In the genomic region with DNA sequence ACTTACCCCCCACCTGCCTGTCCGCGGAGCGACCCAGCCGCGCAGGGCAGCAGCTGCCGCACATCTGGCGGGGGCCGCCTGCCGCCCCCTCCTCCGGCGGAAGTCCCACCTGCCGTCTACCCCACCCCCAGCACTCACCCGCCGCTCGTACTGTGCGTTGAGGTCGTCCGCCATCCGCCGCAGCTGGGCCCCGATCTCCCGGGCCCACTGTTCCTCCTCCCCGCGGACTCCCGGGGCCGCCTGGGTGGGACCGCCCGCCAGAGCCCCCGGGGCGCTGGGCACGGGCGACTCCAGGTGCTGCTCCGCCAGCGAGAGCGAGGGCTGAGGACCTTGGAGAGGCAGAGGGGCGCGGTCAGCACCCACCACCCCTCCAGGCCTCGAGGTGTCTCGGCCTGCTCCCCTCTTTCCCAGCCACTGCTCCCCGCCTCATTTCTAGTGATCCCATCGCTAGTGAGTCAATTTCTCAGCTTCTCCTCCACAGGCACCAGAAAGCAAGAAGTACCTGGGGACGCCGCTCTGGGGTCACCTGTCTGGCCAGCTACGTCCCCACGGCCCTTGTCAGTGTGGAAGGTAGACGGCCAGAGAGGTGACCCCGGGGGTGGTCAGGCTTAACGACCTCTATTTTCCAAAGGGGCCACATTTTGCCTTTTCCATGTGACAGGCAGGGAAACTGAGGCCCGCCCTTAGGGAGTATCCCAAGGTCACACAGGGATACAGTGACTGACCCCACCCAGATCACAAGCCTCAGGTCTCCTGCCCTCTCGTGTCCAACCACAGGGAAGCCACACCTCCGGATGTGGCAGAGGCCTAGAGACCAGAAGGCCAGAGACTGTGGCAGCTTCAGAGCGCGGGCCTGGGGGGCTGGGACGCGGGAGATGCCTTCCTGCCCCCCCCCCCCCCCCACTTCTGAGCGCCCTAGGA, we compare ENCODE assay signal across 8 cellular contexts. TPM values are rescaled to one million over a fixed set of nuclear protein-coding genes. Genes with fewer than 3 reads are reported as not detected.
DNase-seq lines count a peak whose midpoint lies in the region; ATAC-seq and TF ChIP-seq lines count a peak whose summit lies in the region.

No MANE protein-coding gene starts in this region.

- peak overlapping the region; percentile 65 to 88 (median 81) for H3K4me3 Mint-ChIP-seq in CD4-positive, alpha-beta memory T cell

- peaks cover 10 to 25% (median 15%) of the 10 kb centered on the region in 4 donors for H3K4me1 Mint-ChIP-seq in CD4-positive, alpha-beta memory T cell

- H3K36me3 Mint-ChIP-seq in CD4-positive, alpha-beta memory T cell = no peaks in the 10 kb centered on the region

- POLR2A ChIA-PET in CD4-positive, alpha-beta memory T cell (lab: Charles Lee; ENCODE audit: partially characterized antibody) = interaction anchor here (0.5 to 6.3 kb wide), 25 partner anchors 9 to 257 kb away, joined by 3 to 156 read pairs (median 8); a partner anchor contains a TSS

- no peaks in the 10 kb centered on the region for H3K27me3 Mint-ChIP-seq in CD4-positive, alpha-beta memory T cell

- H3K27me3 ChIP-seq in CD4-positive, alpha-beta memory T cell (ENCODE audit: insufficient read depth, low read length) = no peaks in the 10 kb centered on the region
- H3K27me3 ChIP-seq in RWPE2 (ENCODE audit: insufficient read depth, poor library complexity, severe bottlenecking) (no peaks in the 10 kb centered on the region), iPS DF 6.9 (ENCODE audit: control insufficient read depth, insufficient read depth, low read length) (no peaks in the 10 kb centered on the region)

- no peak for TF ChIP-seq CTCF in RWPE2 (IDR thresholded peaks at IDR 0.05; ENCODE audit: poor library complexity, severe bottlenecking)
- TF ChIP-seq CTCF in astrocyte of the spinal cord (IDR thresholded peaks at IDR 0.05; ENCODE audit: low read depth, low read length) = no peak

- in situ Hi-C loops in astrocyte of the spinal cord (cut with HindIII; ENCODE audit: low sequenced_read_pairs) = no loop called here

- H3K9me3 Mint-ChIP-seq in CD4-positive, alpha-beta memory T cell = no peaks in the 10 kb centered on the region

- H3K36me3 ChIP-seq in CD4-positive, alpha-beta memory T cell (ENCODE audit: insufficient read depth, low read length) = peaks cover 6% of the 10 kb centered on the region
- H3K36me3 ChIP-seq in RWPE2 (ENCODE audit: low read depth) (peaks cover 13% of the 10 kb centered on the region), iPS DF 6.9 (ENCODE audit: control insufficient read depth, insufficient read depth, low read length) (peaks cover 4% of the 10 kb centered on the region)

- H3K27ac Mint-ChIP-seq in CD4-positive, alpha-beta memory T cell = peak overlapping the region in 6 of 7 donors; percentile 81 to 91 (median 84)

- H3K27ac ChIP-seq in CD4-positive, alpha-beta memory T cell (ENCODE audit: low read depth, low read length) = peak overlapping the region; percentile 80
- peak overlapping the region; percentile 93 for H3K27ac ChIP-seq in RWPE2 (ENCODE audit: poor library complexity, severe bottlenecking)
- peak overlapping the region; percentile 61 for H3K27ac ChIP-seq in iPS DF 6.9 (ENCODE audit: low read length)

- H3K4me1 ChIP-seq in CD4-positive, alpha-beta memory T cell (ENCODE audit: insufficient read depth, low read length) = peaks cover 46% of the 10 kb centered on the region
- H3K4me1 ChIP-seq in RWPE2 (ENCODE audit: insufficient read depth, poor library complexity, severe bottlenecking) (peaks cover 12% of the 10 kb centered on the region), iPS DF 6.9 (ENCODE audit: control insufficient read depth, insufficient read depth, low read length) (peaks cover 17% of the 10 kb centered on the region)

- peak in 4 of 5 donors; percentile 27 to 77 (median 29) for DNase-seq in CD4-positive, alpha-beta memory T cell
- DNase-seq in RWPE2 (ENCODE audit: low spot score) (peak; percentile 85), astrocyte of the spinal cord (ENCODE audit: low read depth, low spot score) (peak; percentile 49), iPS DF 6.9 (ENCODE audit: low read depth, low spot score) (no peak), sciatic nerve (ENCODE audit: low spot score) (peak; percentile 87)

- no peaks in the 10 kb centered on the region for H3K9me3 ChIP-seq in CD4-positive, alpha-beta memory T cell (ENCODE audit: control insufficient read depth in 1 of 2, low read length in 2 of 2)
- H3K9me3 ChIP-seq in RWPE2 (ENCODE audit: severe bottlenecking) (no peaks in the 10 kb centered on the region), iPS DF 6.9 (ENCODE audit: control insufficient read depth, insufficient read depth, low read length) (no peaks in the 10 kb centered on the region)

- peak overlapping the region; percentile 52 to 69 for H3K4me3 ChIP-seq in CD4-positive, alpha-beta memory T cell (ENCODE audit: low read length in 2 of 2)
- H3K4me3 ChIP-seq in RWPE2 (ENCODE audit: severe bottlenecking) = peak overlapping the region; percentile 50
- peak overlapping the region; percentile 45 for H3K4me3 ChIP-seq in astrocyte of the spinal cord (ENCODE audit: low read depth, low read length)
- H3K4me3 ChIP-seq in iPS DF 6.9 (ENCODE audit: low read length) = peak overlapping the region; percentile 74; the same call in 1 of the 2 replicates

- ATAC-seq in GM19023 (IDR thresholded peaks at IDR 0.05; ENCODE audit: unreplicated experiment) (peak; percentile 15), HG03439 (IDR thresholded peaks at IDR 0.05; ENCODE audit: unreplicated experiment) (peak; percentile 25), RWPE2 (ENCODE audit: low read depth) (peak; percentile 24; the same call in 2 of the 3 replicates), sciatic nerve (peak; percentile 75), HG03520 (IDR thresholded peaks at IDR 0.05; ENCODE audit: unreplicated experiment) (no peak)

- CTCF ChIA-PET in CD4-positive, alpha-beta memory T cell (lab: Charles Lee; ENCODE audit: partially characterized antibody) = interaction anchor here (0.8 to 6.8 kb wide), 12 partner anchors 12 to 96 kb away, joined by 3 to 81 read pairs (median 10); a partner anchor contains a TSS

- intact Hi-C loops in CD4-positive, alpha-beta memory T cell (cut with micrococcal nuclease) = loop anchor here (1.0 to 5.0 kb wide), 4 partner anchors 16 to 69 kb away; no protein-coding TSS in a partner anchor
- intact Hi-C loops in sciatic nerve (cut with DNase I) = no loop called here

- no CpG with 5 or more reads among the region's 56 CpGs for WGBS in iPS DF 6.9 (ENCODE audit: insufficient coverage, insufficient read length)

RNA-seq across cellular contexts. Expression of a gene that starts 4.3 kb away (rescaled TPM):
- total RNA-seq in CD4-positive, alpha-beta memory T cell = 10 to 100 TPM; 31.9 to 32.2 TPM
- 1 to 10 TPM; 3.7 to 8.0 TPM for polyA plus RNA-seq in CD4-positive, alpha-beta memory T cell
- total RNA-seq in sciatic nerve = 5.4 TPM

RNA-seq across cellular contexts. Expression of a gene that starts 29.6 kb away (rescaled TPM):
- total RNA-seq in CD4-positive, alpha-beta memory T cell = 10 to 100 TPM; 39.5 to 40.4 TPM
- 10 to 100 TPM in 1 of 2 donors, 1 to 10 TPM in 1; 4.6 to 11.9 TPM for polyA plus RNA-seq in CD4-positive, alpha-beta memory T cell
- 42.4 TPM for total RNA-seq in sciatic nerve

RNA-seq across cellular contexts. Expression of a gene that starts 48.0 kb away (rescaled TPM):
- total RNA-seq in CD4-positive, alpha-beta memory T cell = 10 to 100 TPM; 15.1 to 16.7 TPM
- polyA plus RNA-seq in CD4-positive, alpha-beta memory T cell = 1 to 10 TPM; 1.8 to 1.9 TPM
- 28.2 TPM for total RNA-seq in sciatic nerve
